Comparison of ENCODE assay signal across 1 cellular context in genomic region chr2:218256612-218257350, GRCh38.
TF ChIP-seq lines count a peak whose summit lies in the region.

No MANE protein-coding gene starts in this region.

TF ChIP-seq in HEK293T, 16 proteins besides CTCF, POLR2A, EP300 and RAD21 (continued from another document):
- TF ChIP-seq PKNOX1 (IDR thresholded peaks at IDR 0.05) (no peak), BHLHE40 (IDR thresholded peaks at IDR 0.05; ENCODE audit: borderline replicate concordance) (no peak), NFRKB (IDR thresholded peaks at IDR 0.05) (no peak), L3MBTL2 (conservative IDR thresholded peaks at IDR 0.05) (no peak), ZNF384 (IDR thresholded peaks at IDR 0.05) (no peak), LEF1 (IDR thresholded peaks at IDR 0.05; ENCODE audit: borderline replicate concordance) (no peak), ARNT (IDR thresholded peaks at IDR 0.05) (no peak), FOXA1 (IDR thresholded peaks at IDR 0.05) (no peak), TARDBP (IDR thresholded peaks at IDR 0.05) (no peak)
